ENCODE assay signal across 8 cellular contexts in genomic region chr3:12845790-12846189, GRCh38. TPM values are rescaled to one million over a fixed set of nuclear protein-coding genes. Genes with fewer than 3 reads are reported as not detected.
"Had no signal": no experiment of that assay in that cellular context is flagged by ENCODE, and none has a peak within 500 bp of the region (broad histone marks: within the 10 kb centered on the region; RNA-seq: fewer than 3 reads in every experiment).

No MANE protein-coding gene starts in this region.

- H3K4me3 ChIP-seq: GM23338, HAP-1 had no signal

- H3K4me1 ChIP-seq: HAP-1 had no signal

- ATAC-seq: GM23338, HCT116 had no signal

- H2AFZ ChIP-seq: GM23338 had no signal

- DNase-seq: H7, KBM-7 had no signal

- H3K27ac Mint-ChIP-seq: GM23338, HFFc6 had no signal

- FAIRE-seq: HepG2 had no signal

- H3K9me3 Mint-ChIP-seq: HFFc6 had no signal

- H3K27ac ChIP-seq: HL-60 had no signal

- H3K9me3 ChIP-seq: HAP-1 had no signal

- H3K4me3 Mint-ChIP-seq: GM23338, HFFc6 had no signal

- H3K4me2 ChIP-seq: GM23338 had no signal

RNA-seq across cellular contexts. Expression of gene CAND2, which starts 49.3 kb away (rescaled TPM):
- total RNA-seq: HepG2 had no signal
